Comparison of ENCODE assay signal across 1 cellular context in genomic region chr10:61612451-61612850, GRCh38.
TF ChIP-seq lines count a peak whose summit lies in the region.

No MANE protein-coding gene starts in this region.

TF ChIP-seq in K562, 482 proteins besides CTCF, POLR2A, EP300 and RAD21 (continued from another document):
- no peak for TF ChIP-seq ZNF76 (CRISPR knock-in tag; IDR thresholded peaks at IDR 0.05; ENCODE audit: borderline replicate concordance)
- no peak for TF ChIP-seq FOXP1 (CRISPR knock-in tag; IDR thresholded peaks at IDR 0.05)
- TF ChIP-seq STAT5A (IDR thresholded peaks at IDR 0.05; ENCODE audit: borderline replicate concordance, low read length): 0 out of 2 replicates have a peak, but pooled peaks have one; percentile 24
- TF ChIP-seq, protein P1, sequence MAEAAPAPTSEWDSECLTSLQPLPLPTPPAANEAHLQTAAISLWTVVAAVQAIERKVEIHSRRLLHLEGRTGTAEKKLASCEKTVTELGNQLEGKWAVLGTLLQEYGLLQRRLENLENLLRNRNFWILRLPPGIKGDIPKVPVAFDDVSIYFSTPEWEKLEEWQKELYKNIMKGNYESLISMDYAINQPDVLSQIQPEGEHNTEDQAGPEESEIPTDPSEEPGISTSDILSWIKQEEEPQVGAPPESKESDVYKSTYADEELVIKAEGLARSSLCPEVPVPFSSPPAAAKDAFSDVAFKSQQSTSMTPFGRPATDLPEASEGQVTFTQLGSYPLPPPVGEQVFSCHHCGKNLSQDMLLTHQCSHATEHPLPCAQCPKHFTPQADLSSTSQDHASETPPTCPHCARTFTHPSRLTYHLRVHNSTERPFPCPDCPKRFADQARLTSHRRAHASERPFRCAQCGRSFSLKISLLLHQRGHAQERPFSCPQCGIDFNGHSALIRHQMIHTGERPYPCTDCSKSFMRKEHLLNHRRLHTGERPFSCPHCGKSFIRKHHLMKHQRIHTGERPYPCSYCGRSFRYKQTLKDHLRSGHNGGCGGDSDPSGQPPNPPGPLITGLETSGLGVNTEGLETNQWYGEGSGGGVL (CRISPR knock-in tag; IDR thresholded peaks at IDR 0.05): no peak
- TF ChIP-seq KDM1A (IDR thresholded peaks at IDR 0.05): peak; percentile 73 to 76
- peak; percentile 91 for TF ChIP-seq CTBP1 (IDR thresholded peaks at IDR 0.05; ENCODE audit: borderline replicate concordance)
- no peak for TF ChIP-seq STAT5B (CRISPR knock-in tag; IDR thresholded peaks at IDR 0.05)
- TF ChIP-seq ZNF444 (CRISPR knock-in tag; IDR thresholded peaks at IDR 0.05): no peak
- peak; percentile 78 for TF ChIP-seq ARID1B (IDR thresholded peaks at IDR 0.05)
- TF ChIP-seq ESRRA (IDR thresholded peaks at IDR 0.05; ENCODE audit: borderline replicate concordance, low read depth): no peak
- peak; percentile 81 for TF ChIP-seq CBFA2T3 (IDR thresholded peaks at IDR 0.05)
- TF ChIP-seq CREBBP (IDR thresholded peaks at IDR 0.05; ENCODE audit: low read depth, low read length): no peak
- TF ChIP-seq ETV5 (CRISPR knock-in tag; IDR thresholded peaks at IDR 0.05; ENCODE audit: low read depth): no peak
- peak; percentile 77 for TF ChIP-seq TAL1 (IDR thresholded peaks at IDR 0.05)
- TF ChIP-seq CHD1 (IDR thresholded peaks at IDR 0.05; ENCODE audit: low read length): no peak
- no peak for TF ChIP-seq CEBPB (tag; IDR thresholded peaks at IDR 0.05)
- TF ChIP-seq MLX (CRISPR knock-in tag; conservative IDR thresholded peaks at IDR 0.05): no peak
- TF ChIP-seq PHF21A (IDR thresholded peaks at IDR 0.05; ENCODE audit: borderline replicate concordance, low read depth): peak; percentile 28; the same call in 1 of the 2 replicates
- peak; percentile 84; the same call in 1 of the 2 replicates for TF ChIP-seq TARDBP (IDR thresholded peaks at IDR 0.05)
- TF ChIP-seq SOX6 (IDR thresholded peaks at IDR 0.05): peak; percentile 93; the same call in 1 of the 2 replicates
- TF ChIP-seq CCNT2 (IDR thresholded peaks at IDR 0.05; ENCODE audit: borderline replicate concordance, extremely low read depth, insufficient read length, low read depth, low read length): peak; percentile 44
- TF ChIP-seq ZNF395 (CRISPR knock-in tag; IDR thresholded peaks at IDR 0.05): no peak
- no peak for TF ChIP-seq SMC3 (conservative IDR thresholded peaks at IDR 0.05; ENCODE audit: insufficient read depth, low read depth, low read length)
- TF ChIP-seq, protein P2, sequence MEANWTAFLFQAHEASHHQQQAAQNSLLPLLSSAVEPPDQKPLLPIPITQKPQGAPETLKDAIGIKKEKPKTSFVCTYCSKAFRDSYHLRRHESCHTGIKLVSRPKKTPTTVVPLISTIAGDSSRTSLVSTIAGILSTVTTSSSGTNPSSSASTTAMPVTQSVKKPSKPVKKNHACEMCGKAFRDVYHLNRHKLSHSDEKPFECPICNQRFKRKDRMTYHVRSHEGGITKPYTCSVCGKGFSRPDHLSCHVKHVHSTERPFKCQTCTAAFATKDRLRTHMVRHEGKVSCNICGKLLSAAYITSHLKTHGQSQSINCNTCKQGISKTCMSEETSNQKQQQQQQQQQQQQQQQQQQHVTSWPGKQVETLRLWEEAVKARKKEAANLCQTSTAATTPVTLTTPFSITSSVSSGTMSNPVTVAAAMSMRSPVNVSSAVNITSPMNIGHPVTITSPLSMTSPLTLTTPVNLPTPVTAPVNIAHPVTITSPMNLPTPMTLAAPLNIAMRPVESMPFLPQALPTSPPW (CRISPR knock-in tag; IDR thresholded peaks at IDR 0.05): peak; percentile 56; the same call in 1 of the 2 replicates
- TF ChIP-seq, protein P3, sequence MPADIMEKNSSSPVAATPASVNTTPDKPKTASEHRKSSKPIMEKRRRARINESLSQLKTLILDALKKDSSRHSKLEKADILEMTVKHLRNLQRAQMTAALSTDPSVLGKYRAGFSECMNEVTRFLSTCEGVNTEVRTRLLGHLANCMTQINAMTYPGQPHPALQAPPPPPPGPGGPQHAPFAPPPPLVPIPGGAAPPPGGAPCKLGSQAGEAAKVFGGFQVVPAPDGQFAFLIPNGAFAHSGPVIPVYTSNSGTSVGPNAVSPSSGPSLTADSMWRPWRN (IDR thresholded peaks at IDR 0.05; ENCODE audit: low read depth): peak; percentile 75
- no peak for TF ChIP-seq WHSC1 (IDR thresholded peaks at IDR 0.05; ENCODE audit: low read length)
- peak; percentile 53; the same call in 1 of the 2 replicates for TF ChIP-seq CBFA2T2 (conservative IDR thresholded peaks at IDR 0.05)
- peak; percentile 77; the same call in 1 of the 2 replicates for TF ChIP-seq TEAD4 (IDR thresholded peaks at IDR 0.05; ENCODE audit: low read length)
- TF ChIP-seq TEAD4 (CRISPR knock-in tag; IDR thresholded peaks at IDR 0.05; ENCODE audit: borderline replicate concordance): no peak
- TF ChIP-seq TAF15 (IDR thresholded peaks at IDR 0.05; ENCODE audit: low read depth, low read length): no peak
- 0 out of 4 replicates have a peak, but pooled peaks of 1 of the 2 experiments have one; percentile 13 for TF ChIP-seq TEAD1 (CRISPR knock-in tag; IDR thresholded peaks at IDR 0.05)
- no peak for TF ChIP-seq PRMT5 (CRISPR knock-in tag; IDR thresholded peaks at IDR 0.05)
- TF ChIP-seq KAT2B (IDR thresholded peaks at IDR 0.05; ENCODE audit: low read depth, low read length): no peak
TF ChIP-seq in K562: peak in this region for 30.
